ENCODE assay signal across 10 cellular contexts in the genomic region with DNA sequence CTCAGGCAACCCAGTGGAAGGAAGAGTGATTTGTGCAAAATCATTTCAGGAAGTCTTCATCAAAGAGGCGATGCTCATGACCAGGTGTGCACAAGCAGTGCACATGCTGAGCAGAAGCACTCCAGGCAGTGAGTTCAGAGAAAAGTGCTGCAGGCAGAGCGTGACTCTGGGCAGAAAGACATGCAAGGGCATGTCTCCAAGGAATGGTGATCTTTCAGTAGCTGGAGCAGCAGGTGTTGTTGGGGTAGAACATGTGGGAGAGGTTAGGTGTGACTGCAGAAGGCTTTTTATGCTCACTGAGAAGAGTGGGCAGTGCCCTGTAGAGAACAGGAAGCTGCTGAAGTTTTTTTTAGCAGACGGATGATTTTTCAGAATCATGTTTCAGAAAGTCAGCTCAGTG.
A peak's percentile ranks its signal among the peaks of the same experiment; 100 is the strongest.
DNase-seq lines count a peak whose midpoint lies in the region; ATAC-seq, FAIRE-seq and TF ChIP-seq lines count a peak whose summit lies in the region.
"Had no signal": no experiment of that assay in that cellular context is flagged by ENCODE, and none has a peak within 500 bp of the region (broad histone marks: within the 10 kb centered on the region; RNA-seq: fewer than 3 reads in every experiment).

No MANE protein-coding gene starts in this region.

- 90% methylated on average over 3 of the region's 3 CpGs for WGBS in A549 (ENCODE audit: missing lambda C conversion rate)

- CTCF ChIA-PET in A549 (lab: Yijun Ruan, JAX) = interaction anchor here (2.2 kb wide), 1 partner anchor 11 kb away, joined by 8 read pairs; no protein-coding TSS in a partner anchor

- FAIRE-seq in A549 (lab: Jason Lieb, UNC) (no peak), frontal cortex (lab: Jason Lieb, UNC) (no peak)

- ATAC-seq in A549 (no peak), GM21447 (IDR thresholded peaks at IDR 0.05; ENCODE audit: unreplicated experiment) (peak; percentile 83), HG03558 (IDR thresholded peaks at IDR 0.05; ENCODE audit: extremely low read depth, unreplicated experiment) (peak; percentile 79)
- ATAC-seq in activated T-cell treated with anti-CD3 and anti-CD28 coated beads, Interleukin-2, amount 50 U/mL, for 72 hours (replicated peaks in 1 of 2) = no peak
- ATAC-seq: natural killer cell treated with Interleukin-12 subunit alpha and Interleukin-12 subunit beta and Interleukin-15 and Interleukin-18, amount 100 ng/mL, for 72 hours had no signal

- no peak overlapping the region for H3K4me3 ChIP-seq in A549

- H3K4me3 Mint-ChIP-seq in activated T-cell treated with anti-CD3 and anti-CD28 coated beads, Interleukin-2, amount 50 U/mL, for 72 hours = no peak overlapping the region
- H3K4me3 Mint-ChIP-seq: natural killer cell treated with Interleukin-12 subunit alpha and Interleukin-12 subunit beta and Interleukin-15 and Interleukin-18, amount 100 ng/mL, for 72 hours; stimulated activated naive CD8-positive, alpha-beta T cell treated with anti-CD3 and anti-CD28 coated beads, Interleukin-15, Interleukin-2, amounts not matched to agents 100 ng/mL and 50 ng/mL, for 24 hours had no signal

- H3K4me1 ChIP-seq in A549 = peaks cover 37% of the 10 kb centered on the region

- TF ChIP-seq POLR2A in A549 (IDR thresholded peaks at IDR 0.05; ENCODE audit: low read length) = no peak

- no peak for DNase-seq in A549 (ENCODE audit: low read depth in 1 of 2, low spot score in 1 of 2)
- DNase-seq in UCSD-AML1 (lab: John Stamatoyannopoulos, UW; ENCODE audit: unreplicated experiment) = peak; percentile 14
- no peak for DNase-seq in stimulated activated CD4-positive, alpha-beta T cell treated with anti-CD3 and anti-CD28 coated beads, Interleukin-2, amount 100 ng/mL, for 48 hours
- no peak for DNase-seq in frontal cortex (ENCODE audit: low spot score in 2 of 2)
- no peak for DNase-seq in cerebellar cortex (ENCODE audit: low spot score)
- DNase-seq in activated T-cell treated with anti-CD3 and anti-CD28 coated beads, Interleukin-2, amount 50 U/mL, for 72 hours = no peak

- TF ChIP-seq EP300 in A549 (IDR thresholded peaks at IDR 0.05) = no peak

- H3K4me1 Mint-ChIP-seq in activated T-cell treated with anti-CD3 and anti-CD28 coated beads, Interleukin-2, amount 50 U/mL, for 72 hours (ENCODE audit: low read depth) = no peaks in the 10 kb centered on the region

- no peak overlapping the region for H3K27ac Mint-ChIP-seq in activated T-cell treated with anti-CD3 and anti-CD28 coated beads, Interleukin-2, amount 50 U/mL, for 72 hours
- H3K27ac Mint-ChIP-seq: natural killer cell treated with Interleukin-12 subunit alpha and Interleukin-12 subunit beta and Interleukin-15 and Interleukin-18, amount 100 ng/mL, for 72 hours; stimulated activated naive CD8-positive, alpha-beta T cell treated with anti-CD3 and anti-CD28 coated beads, Interleukin-15, Interleukin-2, amounts not matched to agents 100 ng/mL and 50 ng/mL, for 24 hours had no signal

- no peaks in the 10 kb centered on the region for H3K36me3 Mint-ChIP-seq in activated T-cell treated with anti-CD3 and anti-CD28 coated beads, Interleukin-2, amount 50 U/mL, for 72 hours (ENCODE audit: insufficient read depth in 2 of 2)
- H3K36me3 Mint-ChIP-seq: natural killer cell treated with Interleukin-12 subunit alpha and Interleukin-12 subunit beta and Interleukin-15 and Interleukin-18, amount 100 ng/mL, for 72 hours had no signal

- no peak for TF ChIP-seq CTCF in A549 (IDR thresholded peaks at IDR 0.05)

- H3K4me2 ChIP-seq in A549 = no peak overlapping the region

- H3K27me3 Mint-ChIP-seq in activated T-cell treated with anti-CD3 and anti-CD28 coated beads, Interleukin-2, amount 50 U/mL, for 72 hours (ENCODE audit: low read depth) = no peaks in the 10 kb centered on the region
- H3K27me3 Mint-ChIP-seq: natural killer cell treated with Interleukin-12 subunit alpha and Interleukin-12 subunit beta and Interleukin-15 and Interleukin-18, amount 100 ng/mL, for 72 hours; stimulated activated naive CD8-positive, alpha-beta T cell treated with anti-CD3 and anti-CD28 coated beads, Interleukin-15, Interleukin-2, amounts not matched to agents 100 ng/mL and 50 ng/mL, for 24 hours had no signal

- H3K27ac ChIP-seq in A549 = peak overlapping the region; percentile 19 to 57; a peak in 4 of 6 replicates

- POLR2A ChIA-PET in A549 (lab: Yijun Ruan, JAX) = no interaction called here

- no peaks in the 10 kb centered on the region for H3K9me3 Mint-ChIP-seq in activated T-cell treated with anti-CD3 and anti-CD28 coated beads, Interleukin-2, amount 50 U/mL, for 72 hours
- H3K9me3 Mint-ChIP-seq: stimulated activated naive CD8-positive, alpha-beta T cell treated with anti-CD3 and anti-CD28 coated beads, Interleukin-15, Interleukin-2, amounts not matched to agents 100 ng/mL and 50 ng/mL, for 24 hours had no signal

- no peak for TF ChIP-seq RAD21 in A549 (conservative IDR thresholded peaks at IDR 0.05 in 1 of 2, IDR thresholded peaks at IDR 0.05 in 1 of 2)

- peaks cover 13% of the 10 kb centered on the region; the same call in 2 of the 3 replicates for H3K9me3 ChIP-seq in A549

TF ChIP-seq in A549, 52 proteins besides CTCF, POLR2A, EP300 and RAD21:
- TF ChIP-seq RFX5 (IDR thresholded peaks at IDR 0.05) (no peak), ESRRA (IDR thresholded peaks at IDR 0.05; ENCODE audit: borderline replicate concordance, low read length) (no peak), USF2 (IDR thresholded peaks at IDR 0.05) (no peak)
TF ChIP-seq in A549: peak in this region for 0.

Comparison
In these comparisons a context has a peak if more than half of its experiments do, and no peak if none do; other contexts are left out.
1. ATAC-seq: peak in GM21447 (single experiment) and HG03558 (single experiment); none in A549 (0 of 2) and activated T-cell treated with anti-CD3 and anti-CD28 coated beads, Interleukin-2, amount 50 U/mL, for 72 hours (0 of 2).